ENCODE assay signal across 12 cellular contexts in genomic region chr14:95547626-95548327, GRCh38. TPM values are rescaled to one million over a fixed set of nuclear protein-coding genes. Genes with fewer than 3 reads are reported as not detected.
A peak's percentile ranks its signal among the peaks of the same experiment; 100 is the strongest.
DNase-seq lines count a peak whose midpoint lies in the region; ATAC-seq and TF ChIP-seq lines count a peak whose summit lies in the region.
"Had no signal": no experiment of that assay in that cellular context is flagged by ENCODE, and none has a peak within 500 bp of the region (broad histone marks: within the 10 kb centered on the region; RNA-seq: fewer than 3 reads in every experiment).

No MANE protein-coding gene starts in this region.

- ATAC-seq in psoas muscle = peak; percentile 36 to 45 (median 40)
- no peak for ATAC-seq in CD4-positive, alpha-beta T cell (ENCODE audit: poor library complexity)
- ATAC-seq in stimulated activated naive CD8-positive, alpha-beta T cell treated with anti-CD3 and anti-CD28 coated beads, Interleukin-15, amount 100 ng/mL, for 72 hours = no peak

- no peak overlapping the region for H3K4me3 ChIP-seq in fibroblast of lung (replicated peaks in 1 of 4; ENCODE audit: control extremely low read depth in 1 of 4, insufficient read depth in 1 of 4, low read depth in 3 of 4, low read length in 4 of 4)
- no peak overlapping the region for H3K4me3 ChIP-seq in psoas muscle

- H3K4me1 ChIP-seq in H9 (ENCODE audit: insufficient read depth, low read length) (no peaks in the 10 kb centered on the region), fibroblast of lung (ENCODE audit: control insufficient read depth, extremely low read depth, insufficient read depth, low read length) (peaks cover 3% of the 10 kb centered on the region), psoas muscle (peaks cover 17% of the 10 kb centered on the region)

- H3K79me2 ChIP-seq in H9 (ENCODE audit: insufficient read depth, low read length) (no peaks in the 10 kb centered on the region; the same call in 1 of the 2 replicates), fibroblast of lung (ENCODE audit: control insufficient read depth, insufficient read depth, low read length) (peaks cover 8% of the 10 kb centered on the region)

- H3K4ac ChIP-seq in H9 (ENCODE audit: low read depth, low read length) = no peak overlapping the region

- H3K9me3 ChIP-seq in H9 (ENCODE audit: control insufficient read depth, low read depth, low read length) (no peaks in the 10 kb centered on the region), fibroblast of lung (ENCODE audit: control insufficient read depth, insufficient read depth, low read depth, low read length) (peaks cover 2% of the 10 kb centered on the region), psoas muscle (no peaks in the 10 kb centered on the region)
- H3K9me3 ChIP-seq in CD4-positive, alpha-beta T cell (ENCODE audit: control insufficient read depth, low read length) = no peaks in the 10 kb centered on the region

- WGBS in H9 (ENCODE audit: extremely low coverage, insufficient read length, low lambda C conversion rate) = no CpG with 5 or more reads among the region's 14 CpGs
- 54 to 67% (median 62%) methylated on average over 14 of the region's 14 CpGs for whole genome bisulfite sequencing in psoas muscle, 3 donors

- H2BK12ac ChIP-seq in H9 (ENCODE audit: insufficient read length, low read depth, low read length) = no peak overlapping the region

- H3K4me2 ChIP-seq in H9 (ENCODE audit: insufficient read depth, insufficient read length, low read length) (no peak overlapping the region), fibroblast of lung (ENCODE audit: extremely low read depth, insufficient read depth, low read length) (no peak overlapping the region)

- H3K79me1 ChIP-seq in H9 (ENCODE audit: insufficient read depth, low read depth, low read length, poor library complexity, severe bottlenecking) = peaks cover 4% of the 10 kb centered on the region

- no peak overlapping the region for H2BK120ac ChIP-seq in H9 (ENCODE audit: low read depth, low read length, poor library complexity, severe bottlenecking)

- H2AFZ ChIP-seq in H9 (ENCODE audit: low read length) (no peak overlapping the region), fibroblast of lung (ENCODE audit: low read length) (no peak overlapping the region)

- H3K4me3 Mint-ChIP-seq in H9 = no peak overlapping the region
- no peak overlapping the region for H3K4me3 Mint-ChIP-seq in CD4-positive, alpha-beta T cell
- no peak overlapping the region for H3K4me3 Mint-ChIP-seq in stimulated activated naive CD8-positive, alpha-beta T cell treated with anti-CD3 and anti-CD28 coated beads, Interleukin-15, amount 100 ng/mL, for 72 hours

- CTCF ChIA-PET in CD4-positive, alpha-beta T cell (lab: Charles Lee) = interaction anchor here (1.0 kb wide), 1 partner anchor 105 kb away, joined by 3 read pairs; no protein-coding TSS in a partner anchor

- H4K8ac ChIP-seq in H9 (replicated peaks; ENCODE audit: insufficient read length, low read depth, low read length) = no peak overlapping the region

- TF ChIP-seq CTCF in H9 (conservative IDR thresholded peaks at IDR 0.05) (no peak), fibroblast of lung (conservative IDR thresholded peaks at IDR 0.05 in 1 of 2, IDR thresholded peaks at IDR 0.05 in 1 of 2; ENCODE audit: low read depth in 1 of 2, low read length in 2 of 2) (no peak), psoas muscle (IDR thresholded peaks at IDR 0.05) (no peak)
- TF ChIP-seq CTCF in CD4-positive, alpha-beta T cell (IDR thresholded peaks at IDR 0.05) = no peak

- peaks cover 9 to 11% of the 10 kb centered on the region in 2 experiments for H3K4me1 Mint-ChIP-seq in H9
- H3K4me1 Mint-ChIP-seq in CD4-positive, alpha-beta T cell (ENCODE audit: low read depth) = no peaks in the 10 kb centered on the region
- H3K4me1 Mint-ChIP-seq in stimulated activated naive CD8-positive, alpha-beta T cell treated with anti-CD3 and anti-CD28 coated beads, Interleukin-15, amount 100 ng/mL, for 72 hours = peaks cover 8% of the 10 kb centered on the region

- H2BK5ac ChIP-seq in H9 (ENCODE audit: insufficient read length, low read length) = no peak overlapping the region

- POLR2A ChIA-PET in CD4-positive, alpha-beta T cell (lab: Charles Lee) = no interaction called here

- H3K9me3 Mint-ChIP-seq in H9 = peaks cover 3 to 8% of the 10 kb centered on the region in 2 experiments; a peak in 3 of 5 replicates
- H3K9me3 Mint-ChIP-seq in CD4-positive, alpha-beta T cell = no peaks in the 10 kb centered on the region
- H3K9me3 Mint-ChIP-seq in stimulated activated naive CD8-positive, alpha-beta T cell treated with anti-CD3 and anti-CD28 coated beads, Interleukin-15, amount 100 ng/mL, for 72 hours = no peaks in the 10 kb centered on the region

- peaks cover 3% of the 10 kb centered on the region for H3K36me3 ChIP-seq in fibroblast of lung (ENCODE audit: control insufficient read depth, insufficient read depth, low read length)
- H3K36me3 ChIP-seq in psoas muscle (ENCODE audit: insufficient read depth in 1 of 2, low read depth in 1 of 2) = peaks cover 0 to 13% of the 10 kb centered on the region in 2 donors

- H2BK20ac ChIP-seq in H9 (ENCODE audit: low read depth, low read length, poor library complexity, severe bottlenecking) = no peak overlapping the region

- no peak overlapping the region for H2AK5ac ChIP-seq in H9 (ENCODE audit: insufficient read length, low read length)

- no peak overlapping the region for H3K56ac ChIP-seq in H9 (ENCODE audit: insufficient read length, low read depth, low read length)

- H3K18ac ChIP-seq in H9 (ENCODE audit: insufficient read length, low read depth, low read length) = no peak overlapping the region

- H3K27ac ChIP-seq in H9 (ENCODE audit: insufficient read length, low read depth, low read length) = no peak overlapping the region
- no peak overlapping the region for H3K27ac ChIP-seq in fibroblast of lung (ENCODE audit: insufficient read depth, low read length)
- H3K27ac ChIP-seq in psoas muscle = no peak overlapping the region
- H3K27ac ChIP-seq in CD4-positive, alpha-beta T cell (ENCODE audit: low read depth, low read length) = no peak overlapping the region

- intact Hi-C loops in psoas muscle (cut with DNase I) = no loop called here
- intact Hi-C loops in CD4-positive, alpha-beta T cell (cut with DNase I, micrococcal nuclease) = no loop called here

- no peak overlapping the region for H3T11ph ChIP-seq in H9 (ENCODE audit: low read length)

- H3K23ac ChIP-seq in H9 (ENCODE audit: insufficient read length, low read depth, low read length) = no peak overlapping the region

- no peak overlapping the region for H4K91ac ChIP-seq in H9 (ENCODE audit: insufficient read length, low read depth, low read length)

- no peaks in the 10 kb centered on the region for H3K23me2 ChIP-seq in H9 (ENCODE audit: insufficient read length, low read depth, low read length, poor library complexity, severe bottlenecking)

- peak overlapping the region in 1 of 3 experiments; percentile 55; a peak in 3 of 7 replicates for H3K27ac Mint-ChIP-seq in H9
- H3K27ac Mint-ChIP-seq in CD4-positive, alpha-beta T cell = no peak overlapping the region
- H3K27ac Mint-ChIP-seq in stimulated activated naive CD8-positive, alpha-beta T cell treated with anti-CD3 and anti-CD28 coated beads, Interleukin-15, amount 100 ng/mL, for 72 hours = peak overlapping the region in 1 of 2 donors; percentile 56

- H3K14ac ChIP-seq in H9 (ENCODE audit: insufficient read depth, low read length) = no peak overlapping the region; the same call in 1 of the 2 replicates

- H4K5ac ChIP-seq in H9 (ENCODE audit: insufficient read length, low read depth, low read length) = no peak overlapping the region

- no peaks in the 10 kb centered on the region; the same call in 1 of the 2 replicates for H3K27me3 ChIP-seq in H9 (ENCODE audit: insufficient read depth, low read length)
- no peaks in the 10 kb centered on the region for H3K27me3 ChIP-seq in fibroblast of lung (ENCODE audit: control insufficient read depth, insufficient read depth, low read length)
- H3K27me3 ChIP-seq in psoas muscle (ENCODE audit: insufficient read depth in 3 of 3, low read length in 2 of 3) = no peaks in the 10 kb centered on the region
- H3K27me3 ChIP-seq in CD4-positive, alpha-beta T cell (ENCODE audit: control insufficient read depth, insufficient read depth, low read length) = no peaks in the 10 kb centered on the region

- DNase-seq in H9 (peak; percentile 52), SW 1271 (lab: John Stamatoyannopoulos, UW) (peak; percentile 35 to 50), fibroblast of lung (ENCODE audit: low read depth in 2 of 2) (peak; percentile 41 to 75), psoas muscle (no peak), NOMO-1 treated with DMSO at 0.1 percent for 48 hours (lab: John Stamatoyannopoulos, UW; ENCODE audit: unreplicated experiment) (no peak), NCI-H446 treated with DMSO at 0.1 percent for 48 hours (lab: John Stamatoyannopoulos, UW) (no peak)
- no peak for DNase-seq in CD4-positive, alpha-beta T cell
- no peak for DNase-seq in stimulated activated naive CD8-positive, alpha-beta T cell treated with anti-CD3 and anti-CD28 coated beads, Interleukin-15, amount 100 ng/mL, for 72 hours
- DNase-seq: activated CD4-positive, alpha-beta T cell treated with anti-CD3 and anti-CD28 coated beads for 1 hour; activated gamma-delta T cell; hypothalamus; stimulated activated naive CD4-positive, alpha-beta T cell treated with Interleukin-2 at 50 U/mL for 16 hours had no signal

- H3K36me3 Mint-ChIP-seq in H9 (ENCODE audit: insufficient read depth in 1 of 3, low read depth in 3 of 3) = peaks cover 23 to 45% (median 30%) of the 10 kb centered on the region in 3 experiments
- peaks cover 30% of the 10 kb centered on the region for H3K36me3 Mint-ChIP-seq in CD4-positive, alpha-beta T cell (ENCODE audit: low read depth)

- no peaks in the 10 kb centered on the region for H4K20me1 ChIP-seq in H9 (ENCODE audit: control insufficient read depth, insufficient read depth, insufficient read length)
- no peaks in the 10 kb centered on the region for H4K20me1 ChIP-seq in fibroblast of lung (ENCODE audit: control insufficient read depth, extremely low read depth, insufficient read depth, low read length)

- no peak overlapping the region for H2BK15ac ChIP-seq in H9 (ENCODE audit: low read depth, low read length)

- H3K27me3 Mint-ChIP-seq in H9 (ENCODE audit: low read depth) = peaks cover 11% of the 10 kb centered on the region
- H3K27me3 Mint-ChIP-seq in CD4-positive, alpha-beta T cell = no peaks in the 10 kb centered on the region
- H3K27me3 Mint-ChIP-seq in stimulated activated naive CD8-positive, alpha-beta T cell treated with anti-CD3 and anti-CD28 coated beads, Interleukin-15, amount 100 ng/mL, for 72 hours = no peaks in the 10 kb centered on the region

- H3K9ac ChIP-seq in H9 (ENCODE audit: extremely low read depth, insufficient read length, low read length) = no peak overlapping the region
- H3K9ac ChIP-seq in fibroblast of lung (ENCODE audit: insufficient read depth, low read length) = no peak overlapping the region

RNA-seq across cellular contexts. Expression of gene GLRX5, which starts 12.9 kb away (rescaled TPM):
- total RNA-seq in H9 (2021) = 62.2 and 64.0 TPM in 2 replicates
- 28.4 and 28.5 TPM in 2 replicates for total RNA-seq in fibroblast of lung
- polyA plus RNA-seq in fibroblast of lung = 47.6 and 53.5 TPM in 2 replicates
- 38.1 and 43.4 TPM in 2 replicates for polyA plus RNA-seq in fibroblast of lung (2012)
- polyA minus RNA-seq in fibroblast of lung (ENCODE audit: low replicate concordance) = 3.4 and 8.7 TPM in 2 replicates
- 10 to 100 TPM; 46.9 to 97.6 (median 57.0) TPM for total RNA-seq in psoas muscle
- polyA plus RNA-seq in psoas muscle = 10 to 100 TPM; 65.5 to 98.7 (median 68.4) TPM
- 10 to 100 TPM; 11.3 to 11.9 TPM for total RNA-seq in CD4-positive, alpha-beta T cell

RNA-seq across cellular contexts. Expression of gene SYNE3, which starts 31.3 kb away (rescaled TPM):
- total RNA-seq in H9 (2021) = 0.11 and 0.13 TPM in 2 replicates
- total RNA-seq in fibroblast of lung = 15.9 and 24.1 TPM in 2 replicates
- 4.9 and 8.7 TPM in 2 replicates for polyA plus RNA-seq in fibroblast of lung
- polyA plus RNA-seq in fibroblast of lung (2012) = 5.8 and 7.4 TPM in 2 replicates
- polyA minus RNA-seq in fibroblast of lung (ENCODE audit: low replicate concordance) = 15.2 and 31.5 TPM in 2 replicates
- 1 to 10 TPM; 3.4 to 4.7 (median 4.1) TPM for total RNA-seq in psoas muscle
- polyA plus RNA-seq in psoas muscle = 1 to 10 TPM in 1 of 3 donors, under 1 TPM in 2; 0.45 to 1.3 (median 0.96) TPM
- 10 to 100 TPM; 29.4 to 31.4 TPM for total RNA-seq in CD4-positive, alpha-beta T cell

Comparison
In these comparisons a context has a peak if more than half of its experiments do, and no peak if none do; other contexts are left out.
1. DNase-seq: peak in H9 (single experiment), SW 1271 (2 of 2) and fibroblast of lung (2 of 2); none in psoas muscle (0 of 2), CD4-positive, alpha-beta T cell (0 of 10), NOMO-1 treated with DMSO at 0.1 percent for 48 hours (single experiment), stimulated activated naive CD8-positive, alpha-beta T cell treated with anti-CD3 and anti-CD28 coated beads, Interleukin-15, amount 100 ng/mL, for 72 hours (0 of 2) and NCI-H446 treated with DMSO at 0.1 percent for 48 hours (single experiment).
2. ATAC-seq: peak in psoas muscle (4 of 4); none in CD4-positive, alpha-beta T cell (single experiment) and stimulated activated naive CD8-positive, alpha-beta T cell treated with anti-CD3 and anti-CD28 coated beads, Interleukin-15, amount 100 ng/mL, for 72 hours (single experiment).